14 cellular contexts compared by ENCODE assay signal in the genomic region with DNA sequence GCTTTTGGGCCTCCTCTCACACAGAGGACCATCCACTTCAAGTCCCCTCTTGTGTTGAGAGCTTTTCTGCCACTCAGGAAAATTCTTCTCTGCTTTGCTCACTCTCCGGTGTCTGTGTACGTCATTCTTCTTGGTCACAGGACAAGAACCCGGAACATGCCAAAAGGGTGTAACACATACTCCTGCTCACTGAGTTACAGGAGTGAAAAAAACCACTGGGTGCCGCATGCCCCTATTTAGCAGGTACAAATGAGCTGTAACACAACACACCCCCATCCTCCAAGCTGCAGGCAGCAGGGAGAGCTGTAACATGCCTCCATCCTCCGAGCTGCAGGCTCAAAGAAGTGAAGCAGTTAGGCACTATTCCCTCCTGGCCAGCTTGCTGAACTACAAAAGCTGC. TPM values are rescaled to one million over a fixed set of nuclear protein-coding genes. Genes with fewer than 3 reads are reported as not detected.
DNase-seq lines count a peak whose midpoint lies in the region; ATAC-seq and TF ChIP-seq lines count a peak whose summit lies in the region.
"Had no signal": no experiment of that assay in that cellular context is flagged by ENCODE, and none has a peak within 500 bp of the region (broad histone marks: within the 10 kb centered on the region; RNA-seq: fewer than 3 reads in every experiment).

No MANE protein-coding gene starts in this region.

- H3K4me1 ChIP-seq in H9 (ENCODE audit: insufficient read depth, low read length), result no peaks in the 10 kb centered on the region
- peaks cover 0 to 45% of the 10 kb centered on the region in 2 donors for H3K4me1 ChIP-seq in right atrium auricular region

- H3K4me1 Mint-ChIP-seq in H9, result peaks cover 17 to 31% of the 10 kb centered on the region in 2 experiments

- no peak overlapping the region for H4K5ac ChIP-seq in H9 (ENCODE audit: insufficient read length, low read depth, low read length)

- H3K18ac ChIP-seq in H9 (ENCODE audit: insufficient read length, low read depth, low read length), result no peak overlapping the region

- H3K79me1 ChIP-seq in H9 (ENCODE audit: insufficient read depth, low read depth, low read length, poor library complexity, severe bottlenecking), result no peaks in the 10 kb centered on the region

- no peak overlapping the region for H3K4ac ChIP-seq in H9 (ENCODE audit: low read depth, low read length)

- H3K9me3 Mint-ChIP-seq in H9, result no peaks in the 10 kb centered on the region
- H3K9me3 Mint-ChIP-seq: CD4-positive, alpha-beta T cell had no signal

- H3K79me2 ChIP-seq in H9 (ENCODE audit: insufficient read depth, low read length), result no peaks in the 10 kb centered on the region

- 0 out of 7 replicates have a peak overlapping the region, but pooled peaks of 1 of the 3 experiments have one; percentile 26 for H3K27ac Mint-ChIP-seq in H9
- H3K27ac Mint-ChIP-seq: CD4-positive, alpha-beta T cell had no signal

- H2AFZ ChIP-seq in H9 (ENCODE audit: low read length), result no peak overlapping the region

- DNase-seq in H9 (peak; percentile 34), cardiac fibroblast (ENCODE audit: low read depth in 2 of 2) (peak; percentile 84 to 90), right atrium auricular region (ENCODE audit: low spot score) (no peak), skeletal muscle cell (ENCODE audit: low read depth) (peak; percentile 74), SW480 (ENCODE audit: low spot score) (no peak), G401 (ENCODE audit: low spot score) (no peak)
- DNase-seq: activated CD4-positive, alpha-beta T cell treated with anti-CD3 and anti-CD28 coated beads, Interleukin-2, amount 50 U/mL, for 1 hour; CD4-positive, alpha-beta T cell; NCI-H226; stimulated activated CD4-positive, alpha-beta T cell treated with anti-CD3 and anti-CD28 coated beads, Interleukin-1b, Interleukin-23, amount 100 ng/mL, for 48 hours; stomach had no signal

- no peaks in the 10 kb centered on the region for H3K9me3 ChIP-seq in H9 (ENCODE audit: control insufficient read depth, low read depth, low read length)
- H3K9me3 ChIP-seq in right atrium auricular region, result no peaks in the 10 kb centered on the region
- H3K9me3 ChIP-seq: stomach had no signal

- H2BK5ac ChIP-seq in H9 (ENCODE audit: insufficient read length, low read length), result no peak overlapping the region

- no peaks in the 10 kb centered on the region for H3K36me3 ChIP-seq in right atrium auricular region
- H3K36me3 ChIP-seq: stomach had no signal

- no peak overlapping the region for H2BK15ac ChIP-seq in H9 (ENCODE audit: low read depth, low read length)

- H4K20me1 ChIP-seq in H9 (ENCODE audit: control insufficient read depth, insufficient read depth, insufficient read length), result no peaks in the 10 kb centered on the region

- no peak overlapping the region for H3K4me2 ChIP-seq in H9 (ENCODE audit: insufficient read depth, insufficient read length, low read length)

- H3K36me3 Mint-ChIP-seq in H9 (ENCODE audit: insufficient read depth in 1 of 3, low read depth in 3 of 3), result no peaks in the 10 kb centered on the region

- no peak overlapping the region for H2BK20ac ChIP-seq in H9 (ENCODE audit: low read depth, low read length, poor library complexity, severe bottlenecking)

- no peak overlapping the region for H3K14ac ChIP-seq in H9 (ENCODE audit: insufficient read depth, low read length)

- H4K91ac ChIP-seq in H9 (ENCODE audit: insufficient read length, low read depth, low read length), result no peak overlapping the region

- no peak overlapping the region for H3K4me3 ChIP-seq in cardiac fibroblast (replicated peaks in 1 of 2; ENCODE audit: low read depth in 2 of 2, low read length in 2 of 2)
- no peak overlapping the region for H3K4me3 ChIP-seq in right atrium auricular region
- no peak overlapping the region for H3K4me3 ChIP-seq in skeletal muscle cell (ENCODE audit: low read depth, low read length)
- H3K4me3 ChIP-seq: stomach had no signal

- no peaks in the 10 kb centered on the region for H3K23me2 ChIP-seq in H9 (ENCODE audit: insufficient read length, low read depth, low read length, poor library complexity, severe bottlenecking)

- H3K27ac ChIP-seq in H9 (ENCODE audit: insufficient read length, low read depth, low read length) (no peak overlapping the region), right atrium auricular region (peak overlapping the region; percentile 49 to 76)
- H3K27ac ChIP-seq: stomach had no signal

- no CpG with 5 or more reads among the region's 5 CpGs for WGBS in H9 (ENCODE audit: extremely low coverage, insufficient read length, low lambda C conversion rate)

- in situ Hi-C loops in G401 (cut with HindIII; ENCODE audit: low sequenced_read_pairs), result no loop called here

- no peak overlapping the region for H2BK12ac ChIP-seq in H9 (ENCODE audit: insufficient read length, low read depth, low read length)

- H3K9ac ChIP-seq in H9 (ENCODE audit: extremely low read depth, insufficient read length, low read length), result no peak overlapping the region

- H3K27me3 ChIP-seq in H9 (ENCODE audit: insufficient read depth, low read length) (no peaks in the 10 kb centered on the region), right atrium auricular region (no peaks in the 10 kb centered on the region)
- H3K27me3 ChIP-seq: stomach had no signal

- H2AK5ac ChIP-seq in H9 (ENCODE audit: insufficient read length, low read length), result no peak overlapping the region

- no peaks in the 10 kb centered on the region for H3K27me3 Mint-ChIP-seq in H9 (ENCODE audit: low read depth)
- H3K27me3 Mint-ChIP-seq: CD4-positive, alpha-beta T cell had no signal

- no peak overlapping the region for H3K23ac ChIP-seq in H9 (ENCODE audit: insufficient read length, low read depth, low read length)

- no peak overlapping the region for H4K8ac ChIP-seq in H9 (replicated peaks; ENCODE audit: insufficient read length, low read depth, low read length)

- no peak overlapping the region for H3T11ph ChIP-seq in H9 (ENCODE audit: low read length)

- no peak overlapping the region for H3K4me3 Mint-ChIP-seq in H9
- H3K4me3 Mint-ChIP-seq: CD4-positive, alpha-beta T cell had no signal

- TF ChIP-seq CTCF in H9 (conservative IDR thresholded peaks at IDR 0.05) (no peak), cardiac fibroblast (IDR thresholded peaks at IDR 0.05; ENCODE audit: low read depth, low read length) (peak; percentile 2), right atrium auricular region (IDR thresholded peaks at IDR 0.05) (no peak)

- H3K56ac ChIP-seq in H9 (ENCODE audit: insufficient read length, low read depth, low read length), result no peak overlapping the region

- H2BK120ac ChIP-seq in H9 (ENCODE audit: low read depth, low read length, poor library complexity, severe bottlenecking), result no peak overlapping the region

- ATAC-seq in HG02884 (IDR thresholded peaks at IDR 0.05; ENCODE audit: unreplicated experiment), result no peak
- ATAC-seq in GM18873 (IDR thresholded peaks at IDR 0.05; ENCODE audit: low FRiP score, unreplicated experiment), result no peak
- ATAC-seq: SK-N-SH treated with all-trans-retinoic acid at 6 μM for 48 hours had no signal

RNA-seq across cellular contexts. Expression of a gene that starts 13.0 kb away (rescaled TPM):
- 0.66 and 0.85 TPM in 2 replicates for total RNA-seq in H9 (2021)
- 10 to 100 TPM; 19.4 to 21.5 TPM for total RNA-seq in right atrium auricular region
- not detected in 2 replicates for total RNA-seq in G401 (2014; rRNA removed; shearing (Covaris generic))

RNA-seq across cellular contexts. Expression of a gene that starts 45.9 kb away (rescaled TPM):
- total RNA-seq in H9 (2021) (10.0 and 11.6 TPM in 2 replicates), right atrium auricular region (10 to 100 TPM in 1 of 2 donors, 1 to 10 TPM in 1; 8.3 to 11.5 TPM)
- 9.3 and 19.4 TPM in 2 replicates for total RNA-seq in G401 (2014; rRNA removed; shearing (Covaris generic))

Comparison
In these comparisons a context has a peak if more than half of its experiments do, and no peak if none do; other contexts are left out.
1. DNase-seq: peak in H9 (single experiment), cardiac fibroblast (2 of 2) and skeletal muscle cell (single experiment); none in right atrium auricular region (single experiment), SW480 (single experiment) and G401 (single experiment).
2. RNA of a gene that starts 13.0 kb away (total RNA-seq): 19.4 to 21.5 TPM in right atrium auricular region; 0.66 to 0.85 TPM in H9 and not detected in G401; every median in the first group is over 10 times any median in the second.